11 cellular contexts compared by ENCODE assay signal in the genomic region with DNA sequence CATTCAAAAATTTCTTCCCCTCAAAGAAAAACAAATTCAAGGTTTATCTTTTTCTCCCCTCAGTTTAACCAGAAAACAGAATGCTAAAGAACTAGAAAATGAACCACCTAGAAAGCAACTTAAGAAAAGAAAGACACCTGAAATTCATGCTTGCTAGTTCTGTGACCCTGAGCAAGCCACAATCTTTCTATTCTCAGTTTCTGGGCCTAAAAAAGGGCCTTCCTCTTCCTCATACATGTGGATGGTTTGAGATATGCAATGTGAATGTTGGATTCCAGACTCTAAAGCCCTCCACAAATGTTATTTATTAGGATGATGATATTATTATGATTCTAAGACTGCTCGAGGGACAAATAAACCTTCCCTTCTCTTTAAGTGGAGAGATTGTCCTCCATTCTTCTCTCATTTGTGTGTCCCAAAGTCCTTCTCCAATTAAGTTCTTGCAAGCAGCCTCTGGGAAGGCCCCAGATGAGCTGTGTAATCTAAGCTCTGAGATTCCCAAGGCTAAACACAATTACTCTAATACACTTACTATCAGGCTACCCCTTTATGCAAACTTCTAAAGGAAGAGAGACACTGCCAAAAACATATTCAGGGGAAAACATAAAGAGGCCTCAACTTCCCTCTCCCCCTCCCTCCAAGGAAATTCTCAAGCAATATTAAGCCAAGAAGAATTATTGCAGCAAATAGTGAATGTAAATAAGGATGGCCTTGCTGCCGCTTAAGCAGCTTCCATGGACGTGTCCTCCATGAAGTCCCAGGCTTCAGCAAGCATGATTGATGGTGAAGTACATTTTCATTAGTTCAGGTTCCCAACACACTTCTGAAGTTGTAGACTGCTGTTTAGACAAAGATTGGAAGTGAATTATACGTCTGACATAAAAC.
DNase-seq lines count a peak whose midpoint lies in the region; ATAC-seq, FAIRE-seq and TF ChIP-seq lines count a peak whose summit lies in the region.
"Had no signal": no experiment of that assay in that cellular context is flagged by ENCODE, and none has a peak within 500 bp of the region (broad histone marks: within the 10 kb centered on the region; RNA-seq: fewer than 3 reads in every experiment).

No MANE protein-coding gene starts in this region.

- no peaks in the 10 kb centered on the region for H3K9me3 ChIP-seq in right lobe of liver
- H3K9me3 ChIP-seq: tibial nerve had no signal

- intact Hi-C loops in right lobe of liver (cut with DNase I): no loop called here

- H3K4me3 Mint-ChIP-seq in progenitor cell of endocrine pancreas (ENCODE audit: low read depth): no peak overlapping the region
- H3K4me3 Mint-ChIP-seq in endothelial cell (ENCODE audit: unreplicated experiment): no peak overlapping the region
- H3K4me3 Mint-ChIP-seq: endodermal cell had no signal

- H3K4me1 Mint-ChIP-seq in progenitor cell of endocrine pancreas (ENCODE audit: low read depth): peaks cover 12% of the 10 kb centered on the region
- H3K4me1 Mint-ChIP-seq in endothelial cell (ENCODE audit: unreplicated experiment): no peaks in the 10 kb centered on the region

- H3K36me3 ChIP-seq in right lobe of liver: no peaks in the 10 kb centered on the region
- H3K36me3 ChIP-seq: tibial nerve had no signal

- WGBS in right lobe of liver (ENCODE audit: insufficient coverage, low coverage, low lambda C conversion rate, missing lambda C conversion rate): 32% methylated on average over 4 of the region's 4 CpGs

- TF ChIP-seq POLR2A in H54 (IDR thresholded peaks at IDR 0.05; ENCODE audit: low read depth, low read length): no peak
- TF ChIP-seq POLR2A in right lobe of liver (IDR thresholded peaks at IDR 0.05): no peak

- H3K4me3 ChIP-seq in right lobe of liver: no peak overlapping the region
- H3K4me3 ChIP-seq: tibial nerve had no signal

- H3K27me3 Mint-ChIP-seq in progenitor cell of endocrine pancreas (no peaks in the 10 kb centered on the region), endothelial cell (ENCODE audit: unreplicated experiment) (no peaks in the 10 kb centered on the region)

- DNase-seq in H54 (ENCODE audit: insufficient read length, low spot score) (no peak), progenitor cell of endocrine pancreas (ENCODE audit: low spot score, unreplicated experiment) (no peak), right lobe of liver (no peak), GF-D8 (lab: John Stamatoyannopoulos, UW) (no peak), endothelial cell (ENCODE audit: low spot score) (no peak)
- no peak for DNase-seq in activated effector memory CD4-positive, alpha-beta T cell treated with anti-CD3 and anti-CD28 coated beads, Interleukin-2, amount 50 U/mL, for 16 hours
- DNase-seq: endodermal cell; stimulated activated CD4-positive, alpha-beta T cell treated with anti-CD3 and anti-CD28 coated beads, Interleukin-4, amount 100 ng/mL, for 24 hours had no signal

- H3K27ac ChIP-seq in right lobe of liver: no peak overlapping the region
- H3K27ac ChIP-seq: tibial nerve had no signal

- ATAC-seq in GM19025 (IDR thresholded peaks at IDR 0.05; ENCODE audit: low read depth, unreplicated experiment) (peak; percentile 96), HG03354 (IDR thresholded peaks at IDR 0.05; ENCODE audit: poor library complexity, severe bottlenecking, unreplicated experiment) (peak; percentile 97), right lobe of liver (no peak)

- H3K27ac Mint-ChIP-seq in progenitor cell of endocrine pancreas: peak overlapping the region; percentile 13
- H3K27ac Mint-ChIP-seq in endothelial cell (ENCODE audit: unreplicated experiment): no peak overlapping the region
- H3K27ac Mint-ChIP-seq: endodermal cell had no signal

- FAIRE-seq in H54 (lab: Jason Lieb, UNC): peak; percentile 70

- H3K36me3 Mint-ChIP-seq in progenitor cell of endocrine pancreas (ENCODE audit: insufficient read depth): no peaks in the 10 kb centered on the region
- peaks cover 3% of the 10 kb centered on the region for H3K36me3 Mint-ChIP-seq in endothelial cell (ENCODE audit: low read depth, unreplicated experiment)

- H3K27me3 ChIP-seq in right lobe of liver: no peaks in the 10 kb centered on the region
- H3K27me3 ChIP-seq: tibial nerve had no signal

- H3K9me3 Mint-ChIP-seq in progenitor cell of endocrine pancreas (ENCODE audit: low read depth) (peaks cover 13% of the 10 kb centered on the region), endothelial cell (ENCODE audit: unreplicated experiment) (no peaks in the 10 kb centered on the region)

- TF ChIP-seq CTCF in progenitor cell of endocrine pancreas (IDR thresholded peaks at IDR 0.05; ENCODE audit: unreplicated experiment) (no peak), right lobe of liver (IDR thresholded peaks at IDR 0.05) (no peak), endothelial cell (IDR thresholded peaks at IDR 0.05; ENCODE audit: unreplicated experiment) (no peak)

- no peaks in the 10 kb centered on the region for H3K4me1 ChIP-seq in right lobe of liver
- H3K4me1 ChIP-seq: tibial nerve had no signal

Comparison
In these comparisons a context has a peak if more than half of its experiments do, and no peak if none do; other contexts are left out.
1. ATAC-seq: peak in GM19025 (single experiment) and HG03354 (single experiment); none in right lobe of liver (0 of 4).